31 cellular contexts compared by ENCODE assay signal in the genomic region with DNA sequence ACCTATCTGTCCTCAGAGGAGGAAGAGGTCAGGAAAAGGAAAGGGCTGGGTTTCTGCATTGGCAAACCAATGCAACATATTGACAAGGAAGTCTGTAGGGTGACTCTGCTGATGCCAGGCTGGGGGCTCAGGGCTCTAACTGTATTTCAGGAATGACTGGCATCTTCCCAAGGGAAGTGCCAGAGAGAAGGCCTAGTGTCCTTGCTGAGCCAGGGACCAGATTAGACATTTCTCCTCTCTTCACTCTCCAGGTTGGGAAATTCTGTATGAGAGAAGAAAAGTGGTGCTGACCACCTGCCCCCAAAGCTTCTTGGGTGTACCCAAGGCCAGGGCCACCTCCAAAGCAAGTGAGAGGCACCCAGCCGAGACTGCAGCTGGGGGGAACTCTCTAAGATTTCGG. TPM values are rescaled to one million over a fixed set of nuclear protein-coding genes. Genes with fewer than 3 reads are reported as not detected.
"Had no signal": no experiment of that assay in that cellular context is flagged by ENCODE, and none has a peak within 500 bp of the region (broad histone marks: within the 10 kb centered on the region; RNA-seq: fewer than 3 reads in every experiment).

No MANE protein-coding gene starts in this region.

- H3K9me3 Mint-ChIP-seq: natural killer cell treated with Interleukin-12 subunit alpha and Interleukin-12 subunit beta and Interleukin-15 and Interleukin-18, amount 100 ng/mL, for 72 hours; neural crest cell; stimulated activated naive CD8-positive, alpha-beta T cell treated with anti-CD3 and anti-CD28 coated beads, Interleukin-15, amount 100 ng/mL, for 72 hours had no signal

- H3K4me1 Mint-ChIP-seq: neural crest cell; stimulated activated naive CD8-positive, alpha-beta T cell treated with anti-CD3 and anti-CD28 coated beads, Interleukin-15, amount 100 ng/mL, for 72 hours had no signal

- ATAC-seq: naive thymus-derived CD8-positive, alpha-beta T cell; natural killer cell treated with Interleukin-12 subunit alpha and Interleukin-12 subunit beta and Interleukin-15 and Interleukin-18, amount 100 ng/mL, for 72 hours; pancreas; right lobe of liver; stimulated activated memory B cell treated with anti-CD40 and anti-IgM and Interleukin-4, amounts not matched to agents 10 μg/mL and 1 μg/mL and 100 μg/mL, for 72 hours; stimulated activated naive CD8-positive, alpha-beta T cell treated with anti-CD3 and anti-CD28 coated beads, Interleukin-15, amount 100 ng/mL, for 72 hours; stimulated activated naive CD8-positive, alpha-beta T cell treated with anti-CD3 and anti-CD28 coated beads, Interleukin-15, Interleukin-2, amounts not matched to agents 100 U/mL and 50 U/mL, for 24 hours had no signal

- H3K4me2 ChIP-seq: smooth muscle cell had no signal

- H3K36me3 Mint-ChIP-seq: naive B cell; naive thymus-derived CD8-positive, alpha-beta T cell; natural killer cell treated with Interleukin-12 subunit alpha and Interleukin-12 subunit beta and Interleukin-15 and Interleukin-18, amount 100 ng/mL, for 72 hours; stimulated activated memory B cell treated with anti-CD40 and anti-IgM and Interleukin-4, amounts not matched to agents 10 μg/mL and 1 μg/mL and 100 μg/mL, for 72 hours had no signal

- DNase-seq: naive B cell; naive thymus-derived CD8-positive, alpha-beta T cell; nephron progenitor cell; occipital lobe; retina; right cardiac atrium; right lobe of liver; sigmoid colon; spleen; stimulated activated CD4-positive, alpha-beta T cell treated with anti-CD3 and anti-CD28 coated beads, Interleukin-12 subunit alpha, Interleukin-12 subunit beta, amount 100 ng/mL, for 4 hours; stimulated activated CD4-positive, alpha-beta T cell treated with anti-CD3 and anti-CD28 coated beads, Interleukin-1b, Interleukin-23, amount 100 ng/mL, for 48 hours; stimulated activated CD4-positive, alpha-beta T cell treated with anti-CD3 and anti-CD28 coated beads, Interleukin-4, amount 100 ng/mL, for 1 hour; stimulated activated CD4-positive, alpha-beta T cell treated with anti-CD3 and anti-CD28 coated beads, Interleukin-4, amount 100 ng/mL, for 4 hours; stimulated activated CD8-positive, alpha-beta memory T cell treated with anti-CD3 and anti-CD28 coated beads, Interleukin-4, amount 100 ng/mL, for 48 hours; stimulated activated naive CD4-positive, alpha-beta T cell; stimulated activated naive CD8-positive, alpha-beta T cell treated with anti-CD3 and anti-CD28 coated beads, Interleukin-15, amount 100 ng/mL, for 72 hours; stimulated activated naive CD8-positive, alpha-beta T cell treated with anti-CD3 and anti-CD28 coated beads, Interleukin-15, Interleukin-2, amounts not matched to agents 100 U/mL and 50 U/mL, for 24 hours; substantia nigra; thyroid gland; trophoblast cell; uterus had no signal

- H3K36me3 ChIP-seq: pancreas, prostate gland, right lobe of liver, sigmoid colon, spleen, thoracic aorta, thyroid gland, tibial nerve, upper lobe of left lung, uterus had no signal

- H3K4me3 Mint-ChIP-seq: naive thymus-derived CD8-positive, alpha-beta T cell; natural killer cell treated with Interleukin-12 subunit alpha and Interleukin-12 subunit beta and Interleukin-15 and Interleukin-18, amount 100 ng/mL, for 72 hours; nephron progenitor cell; neural crest cell; stimulated activated memory B cell treated with anti-CD40 and anti-IgM and Interleukin-4, amounts not matched to agents 10 μg/mL and 1 μg/mL and 100 μg/mL, for 72 hours; stimulated activated naive CD8-positive, alpha-beta T cell treated with anti-CD3 and anti-CD28 coated beads, Interleukin-15, amount 100 ng/mL, for 72 hours had no signal

- H3K4me3 ChIP-seq: pancreas, prostate gland, right lobe of liver, sigmoid colon, skin epidermis, smooth muscle cell, spleen, thoracic aorta, thyroid gland, tibial nerve, upper lobe of left lung, uterus had no signal

- H3K27ac ChIP-seq: pancreas, prostate gland, right lobe of liver, sigmoid colon, skin epidermis, spleen, thoracic aorta, tibial nerve, upper lobe of left lung, uterus had no signal

- H3K4me1 ChIP-seq: pancreas, prostate gland, right lobe of liver, sigmoid colon, tibial nerve, upper lobe of left lung, uterus had no signal

- H3K27ac Mint-ChIP-seq: naive thymus-derived CD8-positive, alpha-beta T cell; natural killer cell treated with Interleukin-12 subunit alpha and Interleukin-12 subunit beta and Interleukin-15 and Interleukin-18, amount 100 ng/mL, for 72 hours; nephron progenitor cell; stimulated activated memory B cell treated with anti-CD40 and anti-IgM and Interleukin-4, amounts not matched to agents 10 μg/mL and 1 μg/mL and 100 μg/mL, for 72 hours; stimulated activated naive CD8-positive, alpha-beta T cell treated with anti-CD3 and anti-CD28 coated beads, Interleukin-15, amount 100 ng/mL, for 72 hours had no signal

- H3K9me3 ChIP-seq: pancreas, prostate gland, right lobe of liver, sigmoid colon, thoracic aorta, thyroid gland, uterus had no signal

- H3K27me3 ChIP-seq: pancreas, right lobe of liver, sigmoid colon, thyroid gland, tibial nerve, upper lobe of left lung, uterus had no signal

RNA-seq across cellular contexts. Expression of gene GRIK4, which starts 27.2 kb away (rescaled TPM):
- total RNA-seq: naive thymus-derived CD8-positive, alpha-beta T cell; pancreas; smooth muscle cell; thoracic aorta had no signal
- polyA plus RNA-seq: naive thymus-derived CD8-positive, alpha-beta T cell; smooth muscle cell had no signal
